ENCODE assay signal across 25 cellular contexts in genomic region chr1:30404341-30404740, GRCh38.
A peak's percentile ranks its signal among the peaks of the same experiment; 100 is the strongest.
DNase-seq lines count a peak whose midpoint lies in the region; ATAC-seq and TF ChIP-seq lines count a peak whose summit lies in the region.
"Had no signal": no experiment of that assay in that cellular context is flagged by ENCODE, and none has a peak within 500 bp of the region (broad histone marks: within the 10 kb centered on the region; RNA-seq: fewer than 3 reads in every experiment).

No MANE protein-coding gene starts in this region.

- peaks cover 3% of the 10 kb centered on the region; the same call in 1 of the 2 replicates for H3K27me3 Mint-ChIP-seq in WTC11 (ENCODE audit: low read depth)

- no peak overlapping the region for H2AFZ ChIP-seq in neuronal stem cell (ENCODE audit: low read length)

- H3K27ac ChIP-seq in cardiac muscle cell (peak overlapping the region; percentile 15), neuronal stem cell (replicated peaks; ENCODE audit: low read length) (no peak overlapping the region)
- H3K27ac ChIP-seq: SJCRH30 had no signal

- ATAC-seq in Right ventricle myocardium inferior: no peak
- ATAC-seq in WTC11: no peak
- no peak for ATAC-seq in GM19452 (IDR thresholded peaks at IDR 0.05; ENCODE audit: unreplicated experiment)
- ATAC-seq: GM12878, HCT116 had no signal

- no peak for TF ChIP-seq CTCF in cardiac muscle cell (IDR thresholded peaks at IDR 0.05; ENCODE audit: low read depth, low read length)
- no peak for TF ChIP-seq CTCF in WTC11 (IDR thresholded peaks at IDR 0.05)

- no peak overlapping the region for H4K91ac ChIP-seq in neuronal stem cell (ENCODE audit: low read depth, low read length, poor library complexity)

- H3K27me3 ChIP-seq in cardiac muscle cell (no peaks in the 10 kb centered on the region), neuronal stem cell (ENCODE audit: control insufficient read depth in 3 of 3, insufficient read depth in 3 of 3, low read depth in 1 of 3, low read length in 3 of 3) (peaks cover 0 to 14% (median 0%) of the 10 kb centered on the region in 3 experiments)

- no peak overlapping the region for H2BK12ac ChIP-seq in neuronal stem cell (ENCODE audit: low read length)

- H4K8ac ChIP-seq in neuronal stem cell (ENCODE audit: low read depth, low read length): no peak overlapping the region

- DNase-seq in cardiac muscle cell (ENCODE audit: low read depth in 1 of 2, low spot score in 1 of 2) (no peak), Right ventricle myocardium inferior (ENCODE audit: missing footprints) (no peak), WTC11 (ENCODE audit: low spot score) (no peak), neuronal stem cell (ENCODE audit: low spot score) (no peak), ureter (ENCODE audit: low spot score) (peak; percentile 31), NCI-H1694 (lab: John Stamatoyannopoulos, UW) (no peak)
- no peak for DNase-seq in stimulated activated CD4-positive, alpha-beta T cell treated with anti-CD3 and anti-CD28 coated beads, Interleukin-15, amount 100 ng/mL, for 24 hours
- DNase-seq: BE2C; Caco-2; DMS 273 treated with DMSO at 0.1 percent for 48 hours; DMS79 treated with DMSO at 0.1 percent for 48 hours; GOT3; KBM-7; NCI-H1092; NCI-H1436; NCI-H2029 treated with DMSO at 0.1 percent for 48 hours; NCI-H345; NCI-H524; NCI-H774; NK-92 treated with Interleukin-12 subunit alpha and Interleukin-12 subunit beta, amount 100 ng/mL, for 24 hours; SJCRH30 had no signal

- H3K4me3 ChIP-seq in cardiac muscle cell (no peak overlapping the region), neuronal stem cell (ENCODE audit: low read length in 2 of 2) (no peak overlapping the region)
- H3K4me3 ChIP-seq: GM12878, SJCRH30 had no signal

- no peaks in the 10 kb centered on the region for H3K79me1 ChIP-seq in neuronal stem cell (ENCODE audit: low read depth, low read length)

- no peak overlapping the region for H3K14ac ChIP-seq in neuronal stem cell (ENCODE audit: low read length)

- POLR2A ChIA-PET in WTC11 (lab: Charles Lee): no interaction called here

- H3K27ac Mint-ChIP-seq in WTC11: no peak overlapping the region
- H3K27ac Mint-ChIP-seq: CD4-positive, alpha-beta T cell had no signal

- no peak overlapping the region for H3K9ac ChIP-seq in neuronal stem cell (ENCODE audit: low read depth, low read length, poor library complexity)

- no peak overlapping the region for H2BK15ac ChIP-seq in neuronal stem cell (ENCODE audit: low read length)

- intact Hi-C loops in Right ventricle myocardium inferior (cut with DNase I): no loop called here

- peaks cover 6% of the 10 kb centered on the region for H3K4me1 Mint-ChIP-seq in WTC11

- no peaks in the 10 kb centered on the region for H3K9me3 Mint-ChIP-seq in WTC11
- H3K9me3 Mint-ChIP-seq: CD4-positive, alpha-beta T cell had no signal

- H3K4ac ChIP-seq in neuronal stem cell (ENCODE audit: low read length): no peak overlapping the region

- CTCF ChIA-PET in WTC11 (lab: Charles Lee): interaction anchor here (3.2 kb wide), 1 partner anchor 24 kb away, joined by 18 read pairs; no protein-coding TSS in a partner anchor

- no peak overlapping the region for H3K23ac ChIP-seq in neuronal stem cell (ENCODE audit: low read depth, low read length, poor library complexity)

- no CpG with 5 or more reads among the region's 8 CpGs for WGBS in neuronal stem cell (ENCODE audit: extremely low coverage in 2 of 2, insufficient read length in 2 of 2, insufficient replicate concordance in 1 of 2), 2 donors

- H3K4me2 ChIP-seq in neuronal stem cell (ENCODE audit: insufficient read depth, low read length, poor library complexity, severe bottlenecking): no peak overlapping the region

- H3K9me3 ChIP-seq in cardiac muscle cell (ENCODE audit: low read depth) (no peaks in the 10 kb centered on the region), neuronal stem cell (replicated peaks in 1 of 2; ENCODE audit: control insufficient read depth in 2 of 2, insufficient read depth in 1 of 2, low read depth in 1 of 2, low read length in 2 of 2) (no peaks in the 10 kb centered on the region)
- H3K9me3 ChIP-seq: BE2C, Caco-2, SJCRH30 had no signal

- no peak overlapping the region for H2AK5ac ChIP-seq in neuronal stem cell (ENCODE audit: low read depth, low read length)

- peak overlapping the region; percentile 36 for H2BK120ac ChIP-seq in neuronal stem cell (ENCODE audit: low read depth, low read length)

- H3K36me3 ChIP-seq in cardiac muscle cell (no peaks in the 10 kb centered on the region), neuronal stem cell (replicated peaks in 1 of 2; ENCODE audit: control insufficient read depth in 2 of 2, insufficient read depth in 2 of 2, low read length in 2 of 2) (no peaks in the 10 kb centered on the region)
- H3K36me3 ChIP-seq: BE2C, SJCRH30 had no signal

- peak overlapping the region; percentile 5 for H3K18ac ChIP-seq in neuronal stem cell (ENCODE audit: low read length)

- no peaks in the 10 kb centered on the region for H3K36me3 Mint-ChIP-seq in WTC11

- no peak overlapping the region for H2BK5ac ChIP-seq in neuronal stem cell (ENCODE audit: low read length)

- H3K4me1 ChIP-seq in cardiac muscle cell (ENCODE audit: low read depth): peaks cover 3% of the 10 kb centered on the region
- H3K4me1 ChIP-seq in neuronal stem cell (ENCODE audit: control insufficient read depth in 2 of 2, insufficient read depth in 1 of 2, low read depth in 1 of 2, low read length in 2 of 2): peaks cover 0 to 11% of the 10 kb centered on the region in 2 donors
- H3K4me1 ChIP-seq: Caco-2, SJCRH30 had no signal

- no peak overlapping the region for H3K4me3 Mint-ChIP-seq in WTC11
- H3K4me3 Mint-ChIP-seq: CD4-positive, alpha-beta T cell had no signal

TF ChIP-seq in WTC11, 78 proteins besides CTCF, POLR2A, EP300 and RAD21:
- TF ChIP-seq USF2 (CRISPR knock-in tag; IDR thresholded peaks at IDR 0.05): peak; percentile 64
- TF ChIP-seq HMGA2 (CRISPR knock-in tag; IDR thresholded peaks at IDR 0.05): no peak
- TF ChIP-seq, protein P1, sequence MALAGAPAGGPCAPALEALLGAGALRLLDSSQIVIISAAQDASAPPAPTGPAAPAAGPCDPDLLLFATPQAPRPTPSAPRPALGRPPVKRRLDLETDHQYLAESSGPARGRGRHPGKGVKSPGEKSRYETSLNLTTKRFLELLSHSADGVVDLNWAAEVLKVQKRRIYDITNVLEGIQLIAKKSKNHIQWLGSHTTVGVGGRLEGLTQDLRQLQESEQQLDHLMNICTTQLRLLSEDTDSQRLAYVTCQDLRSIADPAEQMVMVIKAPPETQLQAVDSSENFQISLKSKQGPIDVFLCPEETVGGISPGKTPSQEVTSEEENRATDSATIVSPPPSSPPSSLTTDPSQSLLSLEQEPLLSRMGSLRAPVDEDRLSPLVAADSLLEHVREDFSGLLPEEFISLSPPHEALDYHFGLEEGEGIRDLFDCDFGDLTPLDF (CRISPR knock-in tag; IDR thresholded peaks at IDR 0.05): no peak
- TF ChIP-seq, protein P2, sequence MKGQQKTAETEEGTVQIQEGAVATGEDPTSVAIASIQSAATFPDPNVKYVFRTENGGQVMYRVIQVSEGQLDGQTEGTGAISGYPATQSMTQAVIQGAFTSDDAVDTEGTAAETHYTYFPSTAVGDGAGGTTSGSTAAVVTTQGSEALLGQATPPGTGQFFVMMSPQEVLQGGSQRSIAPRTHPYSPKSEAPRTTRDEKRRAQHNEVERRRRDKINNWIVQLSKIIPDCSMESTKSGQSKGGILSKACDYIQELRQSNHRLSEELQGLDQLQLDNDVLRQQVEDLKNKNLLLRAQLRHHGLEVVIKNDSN (CRISPR knock-in tag; IDR thresholded peaks at IDR 0.05): peak; percentile 51
